7 cellular contexts compared by ENCODE assay signal in genomic region chrX:46408553-46409407, GRCh38.
A peak's percentile ranks its signal among the peaks of the same experiment; 100 is the strongest.
DNase-seq lines count a peak whose midpoint lies in the region; ATAC-seq, FAIRE-seq and TF ChIP-seq lines count a peak whose summit lies in the region.

No MANE protein-coding gene starts in this region.

- in situ Hi-C loops in astrocyte of the spinal cord (cut with HindIII; ENCODE audit: low sequenced_read_pairs): no loop called here

- H3K27me3 Mint-ChIP-seq in T-helper 2 cell treated with Interferon-gamma antibody and Interleukin-4, amounts not matched to agents 5 μg/mL and 100 μg/mL, for 36 hours (ENCODE audit: low read depth): peaks cover 6% of the 10 kb centered on the region

- H3K27ac Mint-ChIP-seq in T-helper 2 cell treated with Interferon-gamma antibody and Interleukin-4, amounts not matched to agents 5 μg/mL and 100 μg/mL, for 36 hours: no peak overlapping the region

- peaks cover 2% of the 10 kb centered on the region for H3K4me1 Mint-ChIP-seq in T-helper 2 cell treated with Interferon-gamma antibody and Interleukin-4, amounts not matched to agents 5 μg/mL and 100 μg/mL, for 36 hours (ENCODE audit: low read depth)

- H3K4me3 Mint-ChIP-seq in T-helper 2 cell treated with Interferon-gamma antibody and Interleukin-4, amounts not matched to agents 5 μg/mL and 100 μg/mL, for 36 hours: no peak overlapping the region

- peak; percentile 19 for DNase-seq in T-helper 2 cell treated with Interferon-gamma antibody and Interleukin-4, amounts not matched to agents 5 μg/mL and 100 μg/mL, for 36 hours (ENCODE audit: low spot score)
- DNase-seq in astrocyte of the spinal cord (ENCODE audit: low read depth, low spot score) (peak; percentile 73), iPS-NIHi11 (ENCODE audit: low spot score) (peak; percentile 42)
- peak; percentile 41 to 77 (median 43) for DNase-seq in stimulated activated CD4-positive, alpha-beta T cell treated with anti-CD3 and anti-CD28 coated beads, Interleukin-12 subunit alpha, Interleukin-12 subunit beta, amount 100 ng/mL, for 48 hours (ENCODE audit: low read depth in 2 of 3, low spot score in 1 of 3)

- H3K36me3 Mint-ChIP-seq in T-helper 2 cell treated with Interferon-gamma antibody and Interleukin-4, amounts not matched to agents 5 μg/mL and 100 μg/mL, for 36 hours (ENCODE audit: low read depth): no peaks in the 10 kb centered on the region

- TF ChIP-seq CTCF in LNCAP (IDR thresholded peaks at IDR 0.05) (peak; percentile 60), astrocyte of the spinal cord (IDR thresholded peaks at IDR 0.05; ENCODE audit: low read depth, low read length) (peak; percentile 78)

- ATAC-seq in GM18873 (IDR thresholded peaks at IDR 0.05; ENCODE audit: low FRiP score, unreplicated experiment): no peak

- H3K9me3 Mint-ChIP-seq in T-helper 2 cell treated with Interferon-gamma antibody and Interleukin-4, amounts not matched to agents 5 μg/mL and 100 μg/mL, for 36 hours: no peaks in the 10 kb centered on the region

- no peak overlapping the region for H3K4me3 ChIP-seq in astrocyte of the spinal cord (ENCODE audit: low read depth, low read length)

- FAIRE-seq in G401.6 (lab: Jason Lieb, UNC): peak; percentile 92

Comparison
In these comparisons a context has a peak if more than half of its experiments do, and no peak if none do; other contexts are left out.
1. DNase-seq: peak in every context shown above with its lines; median percentile 73 in astrocyte of the spinal cord; 43 in stimulated activated CD4-positive, alpha-beta T cell treated with anti-CD3 and anti-CD28 coated beads, Interleukin-12 subunit alpha, Interleukin-12 subunit beta, amount 100 ng/mL, for 48 hours; 42 in iPS-NIHi11; 19 in T-helper 2 cell treated with Interferon-gamma antibody and Interleukin-4, amounts not matched to agents 5 μg/mL and 100 μg/mL, for 36 hours.